Comparison of ENCODE assay signal across 11 cellular contexts in genomic region chr10:117074621-117075020, GRCh38.
A peak's percentile ranks its signal among the peaks of the same experiment; 100 is the strongest.
DNase-seq lines count a peak whose midpoint lies in the region; TF ChIP-seq lines count a peak whose summit lies in the region.
"Had no signal": no experiment of that assay in that cellular context is flagged by ENCODE, and none has a peak within 500 bp of the region (broad histone marks: within the 10 kb centered on the region; RNA-seq: fewer than 3 reads in every experiment).

No MANE protein-coding gene starts in this region.

- H3K4me1 ChIP-seq in NT2/D1 (ENCODE audit: insufficient read depth, insufficient read length) (no peaks in the 10 kb centered on the region), transverse colon (no peaks in the 10 kb centered on the region)

- H3K36me3 ChIP-seq in NT2/D1 (ENCODE audit: insufficient read depth, insufficient read length, low read length) (no peaks in the 10 kb centered on the region), transverse colon (no peaks in the 10 kb centered on the region)

- in situ Hi-C loops in transverse colon (cut with MboI; ENCODE audit: low pct_ligation_motif_present in 1 of 4, low pct_unique_long_range_greater_than_20kb in 1 of 4, low sequenced_read_pairs in 3 of 4) = no loop called here

- TF ChIP-seq EP300 in transverse colon (IDR thresholded peaks at IDR 0.05; ENCODE audit: low read depth) = no peak

- no peak for TF ChIP-seq POLR2A in transverse colon (IDR thresholded peaks at IDR 0.05)

- H3K27me3 ChIP-seq in NT2/D1 (ENCODE audit: insufficient read depth, insufficient read length) = no peaks in the 10 kb centered on the region
- H3K27me3 ChIP-seq in transverse colon = no peaks in the 10 kb centered on the region
- H3K27me3 ChIP-seq: dorsolateral prefrontal cortex had no signal

- H3K27ac ChIP-seq in transverse colon = no peak overlapping the region
- H3K27ac ChIP-seq: dorsolateral prefrontal cortex had no signal

- DNase-seq in SHP77 (lab: John Stamatoyannopoulos, UW) (peak; percentile 29 to 47), SHP77 treated with DMSO at 0.1 percent for 48 hours (lab: John Stamatoyannopoulos, UW) (no peak), NT2/D1 (ENCODE audit: low read depth, low spot score) (peak; percentile 9), fibroblast of mammary gland (ENCODE audit: low read depth) (no peak), transverse colon (peak; percentile 31), amniotic stem cell (lab: John Stamatoyannopoulos, UW) (no peak), ecto neural progenitor cell (ENCODE audit: low spot score) (no peak)
- no peak for DNase-seq in stimulated activated CD4-positive, alpha-beta T cell treated with anti-CD3 and anti-CD28 coated beads, Interleukin-12 subunit alpha, Interleukin-12 subunit beta, amount 100 ng/mL, for 4 hours
- DNase-seq: dorsolateral prefrontal cortex, glutamatergic neuron, retina had no signal

- TF ChIP-seq CTCF in fibroblast of mammary gland (conservative IDR thresholded peaks at IDR 0.05; ENCODE audit: control insufficient read depth, insufficient read depth, low read depth, low read length) (peak; percentile 4), transverse colon (IDR thresholded peaks at IDR 0.05) (peak in 4 of 5 experiments; percentile 12 to 31 (median 20))

- H3K9me3 ChIP-seq in NT2/D1 (ENCODE audit: insufficient read depth, low read length) = no peaks in the 10 kb centered on the region
- no peaks in the 10 kb centered on the region for H3K9me3 ChIP-seq in transverse colon

- no peak overlapping the region for H3K4me3 ChIP-seq in NT2/D1 (ENCODE audit: insufficient read length, low read depth)
- H3K4me3 ChIP-seq in fibroblast of mammary gland (ENCODE audit: control insufficient read depth, low read depth, low read length) = no peak overlapping the region
- H3K4me3 ChIP-seq in transverse colon = no peak overlapping the region
- H3K4me3 ChIP-seq: dorsolateral prefrontal cortex had no signal

- WGBS in transverse colon (ENCODE audit: low coverage in 1 of 2), 2 donors = 14 to 31% methylated on average over 2 of the region's 2 CpGs

- H3K9ac ChIP-seq in NT2/D1 (ENCODE audit: insufficient read length, low read depth) = no peak overlapping the region

- intact Hi-C loops in transverse colon (cut with DNase I; ENCODE audit: low total_unique reads) = no loop called here

Comparison
In these comparisons a context has a peak if more than half of its experiments do, and no peak if none do; other contexts are left out.
1. DNase-seq: peak in SHP77 (2 of 2), NT2/D1 (single experiment) and transverse colon (single experiment); none in SHP77 treated with DMSO at 0.1 percent for 48 hours (single experiment), fibroblast of mammary gland (single experiment), amniotic stem cell (single experiment), ecto neural progenitor cell (single experiment) and stimulated activated CD4-positive, alpha-beta T cell treated with anti-CD3 and anti-CD28 coated beads, Interleukin-12 subunit alpha, Interleukin-12 subunit beta, amount 100 ng/mL, for 4 hours (single experiment).